In the genomic region with DNA sequence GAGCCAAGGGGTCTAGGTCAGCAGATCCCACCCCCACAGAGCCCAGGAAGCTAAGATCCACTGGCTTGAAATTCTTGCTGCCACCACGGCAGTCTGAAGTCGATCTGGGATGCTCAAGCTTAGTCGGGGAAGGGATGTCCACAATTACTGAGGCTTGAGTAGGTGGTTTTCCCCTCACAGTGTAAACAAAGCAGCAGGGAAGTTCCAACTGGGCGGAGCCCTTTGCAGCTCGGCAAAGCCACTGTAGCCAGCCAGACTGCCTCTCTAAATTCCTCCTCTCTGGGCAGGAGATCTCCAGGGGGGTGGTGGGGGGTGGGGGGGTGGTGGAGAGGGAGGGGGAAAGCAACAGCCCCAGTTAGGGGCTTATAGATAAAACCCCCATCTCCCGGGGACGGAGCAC, we compare ENCODE assay signal across 11 cellular contexts.
DNase-seq lines count a peak whose midpoint lies in the region; ATAC-seq and TF ChIP-seq lines count a peak whose summit lies in the region.
"Had no signal": no experiment of that assay in that cellular context is flagged by ENCODE, and none has a peak within 500 bp of the region (broad histone marks: within the 10 kb centered on the region; RNA-seq: fewer than 3 reads in every experiment).

No MANE protein-coding gene starts in this region.

- no peaks in the 10 kb centered on the region for H3K36me3 Mint-ChIP-seq in stimulated activated memory B cell treated with anti-CD40 and anti-IgM and Interleukin-4, amounts not matched to agents 10 μg/mL and 1 μg/mL and 100 μg/mL, for 72 hours
- H3K36me3 Mint-ChIP-seq: stimulated activated effector memory CD8-positive, alpha-beta T cell treated with anti-CD3 and anti-CD28 coated beads, Interleukin-12 subunit alpha, Interleukin-12 subunit beta, amount 100 ng/mL, for 72 hours had no signal

- H3K9me3 ChIP-seq in BE2C, result no peaks in the 10 kb centered on the region

- no peak overlapping the region for H3K4me3 Mint-ChIP-seq in stimulated activated memory B cell treated with anti-CD40 and anti-IgM and Interleukin-4, amounts not matched to agents 10 μg/mL and 1 μg/mL and 100 μg/mL, for 72 hours
- H3K4me3 Mint-ChIP-seq: stimulated activated effector memory CD8-positive, alpha-beta T cell treated with anti-CD3 and anti-CD28 coated beads, Interleukin-12 subunit alpha, Interleukin-12 subunit beta, amount 100 ng/mL, for 72 hours had no signal

- peak; percentile 95 for ATAC-seq in GM18873 (IDR thresholded peaks at IDR 0.05; ENCODE audit: low FRiP score, unreplicated experiment)
- peak; percentile 87 for ATAC-seq in HG02678 (IDR thresholded peaks at IDR 0.05; ENCODE audit: unreplicated experiment)
- ATAC-seq in stimulated activated memory B cell treated with anti-CD40 and anti-IgM and Interleukin-4, amounts not matched to agents 10 μg/mL and 1 μg/mL and 100 μg/mL, for 72 hours, result peak; percentile 73
- ATAC-seq: left lobe of liver; stimulated activated effector memory CD8-positive, alpha-beta T cell treated with anti-CD3 and anti-CD28 coated beads, Interleukin-12 subunit alpha, Interleukin-12 subunit beta, amount 100 ng/mL, for 72 hours had no signal

- no peak overlapping the region for H3K4me3 ChIP-seq in BE2C (ENCODE audit: low read depth, low read length)
- H3K4me3 ChIP-seq: sigmoid colon had no signal

- H3K36me3 ChIP-seq in BE2C, result no peaks in the 10 kb centered on the region
- H3K36me3 ChIP-seq: sigmoid colon had no signal

- H3K4me1 ChIP-seq in BE2C, result no peaks in the 10 kb centered on the region
- H3K4me1 ChIP-seq: sigmoid colon had no signal

- no peaks in the 10 kb centered on the region for H3K27me3 Mint-ChIP-seq in stimulated activated memory B cell treated with anti-CD40 and anti-IgM and Interleukin-4, amounts not matched to agents 10 μg/mL and 1 μg/mL and 100 μg/mL, for 72 hours

- no peak for TF ChIP-seq CTCF in BE2C (IDR thresholded peaks at IDR 0.05; ENCODE audit: low read depth, low read length)

- H3K27me3 ChIP-seq in BE2C, result no peaks in the 10 kb centered on the region
- H3K27me3 ChIP-seq: sigmoid colon had no signal

- H3K27ac Mint-ChIP-seq in stimulated activated memory B cell treated with anti-CD40 and anti-IgM and Interleukin-4, amounts not matched to agents 10 μg/mL and 1 μg/mL and 100 μg/mL, for 72 hours, result no peak overlapping the region
- H3K27ac Mint-ChIP-seq: stimulated activated effector memory CD8-positive, alpha-beta T cell treated with anti-CD3 and anti-CD28 coated beads, Interleukin-12 subunit alpha, Interleukin-12 subunit beta, amount 100 ng/mL, for 72 hours had no signal

- no peaks in the 10 kb centered on the region for H3K4me1 Mint-ChIP-seq in stimulated activated memory B cell treated with anti-CD40 and anti-IgM and Interleukin-4, amounts not matched to agents 10 μg/mL and 1 μg/mL and 100 μg/mL, for 72 hours
- H3K4me1 Mint-ChIP-seq: stimulated activated effector memory CD8-positive, alpha-beta T cell treated with anti-CD3 and anti-CD28 coated beads, Interleukin-12 subunit alpha, Interleukin-12 subunit beta, amount 100 ng/mL, for 72 hours had no signal

- DNase-seq in NCI-H2227 treated with DMSO at 0.1 percent for 48 hours (lab: John Stamatoyannopoulos, UW), result peak; percentile 21
- no peak for DNase-seq in BE2C
- no peak for DNase-seq in NCI-H1092 (lab: John Stamatoyannopoulos, UW)
- DNase-seq in activated naive CD4-positive, alpha-beta T cell treated with anti-CD3 and anti-CD28 coated beads, Interleukin-2, amount 50 U/mL, for 16 hours, result no peak
- DNase-seq: GDM1, sigmoid colon had no signal

- H3K9me3 Mint-ChIP-seq in stimulated activated memory B cell treated with anti-CD40 and anti-IgM and Interleukin-4, amounts not matched to agents 10 μg/mL and 1 μg/mL and 100 μg/mL, for 72 hours, result peaks cover 15% of the 10 kb centered on the region
